1 cellular context compared by ENCODE assay signal in the genomic region with DNA sequence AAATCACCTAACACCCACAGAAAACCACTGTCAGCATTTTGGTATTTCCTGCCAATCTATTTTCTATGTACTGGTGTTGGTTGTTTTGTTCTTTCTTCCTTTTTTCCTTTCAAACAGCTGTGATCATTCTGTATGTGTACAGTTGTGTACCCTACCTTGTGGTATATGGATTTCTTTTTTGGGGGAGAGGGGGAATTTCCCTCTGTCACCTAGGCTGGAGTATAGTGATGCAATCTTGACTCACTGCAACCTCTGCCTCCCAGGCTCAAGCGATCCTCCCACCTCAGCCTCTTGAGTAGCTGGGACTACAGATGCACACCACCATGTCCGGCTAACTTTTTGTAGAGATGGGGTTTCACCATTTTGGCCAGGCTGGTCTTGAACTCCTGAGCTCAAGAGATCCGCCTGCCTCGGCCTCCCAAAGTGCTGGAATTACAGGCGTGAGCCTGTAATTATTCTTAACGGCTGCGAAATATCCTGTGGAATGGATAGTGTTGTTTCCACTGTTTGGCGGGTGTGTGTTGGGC.
TF ChIP-seq lines count a peak whose summit lies in the region.

No MANE protein-coding gene starts in this region.

TF ChIP-seq in IMR-90, 13 proteins besides CTCF, POLR2A, EP300 and RAD21:
- TF ChIP-seq MAFK (IDR thresholded peaks at IDR 0.05; ENCODE audit: low read depth, low read length) = peak; percentile 95
- peak; percentile 78 for TF ChIP-seq CEBPB (IDR thresholded peaks at IDR 0.05; ENCODE audit: low read depth, low read length)
